In the genomic region with DNA sequence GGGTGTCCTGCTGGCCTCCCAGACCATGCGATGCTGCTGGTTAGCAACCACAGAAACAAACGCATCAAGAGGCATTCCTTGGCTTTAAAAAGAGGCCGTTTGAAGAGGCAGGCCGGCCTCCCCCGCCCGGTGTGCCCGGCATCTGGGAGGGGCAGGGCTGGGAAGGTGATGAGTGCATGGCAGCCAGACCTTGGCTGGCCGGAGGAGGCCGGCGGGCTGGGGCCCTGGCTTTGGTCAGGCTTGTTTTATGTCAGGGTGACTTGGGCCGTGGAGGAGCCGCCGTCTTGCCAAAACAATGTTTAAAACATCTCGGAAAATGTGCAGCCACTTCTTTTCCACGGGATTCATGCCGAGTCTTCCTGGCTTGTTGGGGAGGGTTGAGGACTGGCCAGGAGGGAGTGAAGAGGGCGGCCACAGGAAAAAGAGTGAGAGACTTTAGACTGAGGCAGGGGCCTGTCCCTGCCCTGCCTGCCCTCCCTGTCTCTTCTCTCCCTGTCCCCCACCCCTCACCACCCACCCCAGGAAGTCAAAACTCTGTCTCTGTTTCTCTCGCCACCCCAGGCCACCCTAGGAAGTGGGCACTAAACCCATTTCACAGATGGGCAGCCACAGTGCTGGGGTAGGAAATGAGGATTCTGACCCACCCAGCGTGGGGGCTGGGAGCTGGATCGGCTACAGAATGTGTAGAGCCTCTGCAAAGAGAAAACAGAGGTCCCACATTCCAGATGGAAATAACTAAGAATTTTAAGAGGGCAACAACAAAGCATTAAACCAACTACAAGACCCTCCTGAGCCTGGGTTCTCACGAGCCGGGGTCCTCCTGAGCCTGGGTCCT, we compare ENCODE assay signal across 20 cellular contexts.
DNase-seq lines count a peak whose midpoint lies in the region; ATAC-seq and TF ChIP-seq lines count a peak whose summit lies in the region.
"Had no signal": no experiment of that assay in that cellular context is flagged by ENCODE, and none has a peak within 500 bp of the region (broad histone marks: within the 10 kb centered on the region; RNA-seq: fewer than 3 reads in every experiment).

No MANE protein-coding gene starts in this region.

- H3K27ac Mint-ChIP-seq in nephron = peak overlapping the region in 2 of 3 experiments; percentile 42 to 59
- H3K27ac Mint-ChIP-seq in stimulated activated effector memory CD8-positive, alpha-beta T cell treated with anti-CD3 and anti-CD28 coated beads, Interleukin-12 subunit alpha, Interleukin-12 subunit beta, amount 100 ng/mL, for 72 hours = no peak overlapping the region
- H3K27ac Mint-ChIP-seq: activated naive CD4-positive, alpha-beta T cell treated with anti-CD3 and anti-CD28 coated beads for 36 hours; neural progenitor cell; stimulated activated naive B cell treated with anti-CD40 and anti-IgM and Interleukin-4, amounts not matched to agents 10 μg/mL and 1 μg/mL and 100 μg/mL, for 72 hours had no signal

- H3K9me3 Mint-ChIP-seq in nephron = no peaks in the 10 kb centered on the region
- H3K9me3 Mint-ChIP-seq in stimulated activated effector memory CD8-positive, alpha-beta T cell treated with anti-CD3 and anti-CD28 coated beads, Interleukin-12 subunit alpha, Interleukin-12 subunit beta, amount 100 ng/mL, for 72 hours = no peaks in the 10 kb centered on the region
- H3K9me3 Mint-ChIP-seq: activated naive CD4-positive, alpha-beta T cell treated with anti-CD3 and anti-CD28 coated beads for 36 hours; neural progenitor cell; stimulated activated naive B cell treated with anti-CD40 and anti-IgM and Interleukin-4, amounts not matched to agents 10 μg/mL and 1 μg/mL and 100 μg/mL, for 72 hours had no signal

- intact Hi-C loops in Panc1 (cut with micrococcal nuclease; ENCODE audit: unreplicated experiment) = no loop called here
- intact Hi-C loops in Right ventricle myocardium superior (cut with DNase I) = no loop called here

- POLR2A ChIA-PET in Panc1 (lab: Charles Lee) = no interaction called here

- BruUV-seq in Panc1 (replicated peaks; lab: Mats Ljungman, UMichigan) = no TSS peak

- no peak overlapping the region for H3K4me3 ChIP-seq in Panc1 (ENCODE audit: low read depth in 2 of 2, low read length in 2 of 2)
- no peak overlapping the region for H3K4me3 ChIP-seq in urinary bladder (ENCODE audit: low read depth, low read length)
- H3K4me3 ChIP-seq: BLaER1 treated with 17β-estradiol and CSF1 and Interleukin-3, amounts not matched to agents 10 nM and 100 nM; cardiac muscle cell; neural progenitor cell; skin epidermis had no signal

- H3K27ac ChIP-seq in Panc1 (ENCODE audit: low read length) (no peak overlapping the region), urinary bladder (ENCODE audit: low read depth) (peak overlapping the region; percentile 59)
- H3K27ac ChIP-seq: cardiac muscle cell, HL-60, neural progenitor cell, RWPE1 had no signal

- H3K36me3 Mint-ChIP-seq in nephron (ENCODE audit: low read depth) = no peaks in the 10 kb centered on the region
- no peaks in the 10 kb centered on the region for H3K36me3 Mint-ChIP-seq in stimulated activated effector memory CD8-positive, alpha-beta T cell treated with anti-CD3 and anti-CD28 coated beads, Interleukin-12 subunit alpha, Interleukin-12 subunit beta, amount 100 ng/mL, for 72 hours
- H3K36me3 Mint-ChIP-seq: neural progenitor cell; stimulated activated naive B cell treated with anti-CD40 and anti-IgM and Interleukin-4, amounts not matched to agents 10 μg/mL and 1 μg/mL and 100 μg/mL, for 72 hours had no signal

- ATAC-seq in Panc1 (peak; percentile 55; the same call in 1 of the 2 replicates), Right ventricle myocardium superior (ENCODE audit: poor library complexity) (peak; percentile 80)
- no peak for ATAC-seq in stimulated activated effector memory CD8-positive, alpha-beta T cell treated with anti-CD3 and anti-CD28 coated beads, Interleukin-12 subunit alpha, Interleukin-12 subunit beta, amount 100 ng/mL, for 72 hours
- ATAC-seq: left colon; stimulated activated naive B cell treated with anti-CD40 and anti-IgM and Interleukin-4, amounts not matched to agents 10 μg/mL and 1 μg/mL and 100 μg/mL, for 72 hours had no signal

- H3K27me3 Mint-ChIP-seq in nephron (ENCODE audit: low read depth) = no peaks in the 10 kb centered on the region
- H3K27me3 Mint-ChIP-seq: stimulated activated naive B cell treated with anti-CD40 and anti-IgM and Interleukin-4, amounts not matched to agents 10 μg/mL and 1 μg/mL and 100 μg/mL, for 72 hours had no signal

- DNase-seq in Panc1 (ENCODE audit: low read depth, low spot score) (no peak), Right ventricle myocardium superior (peak; percentile 74), NCI-H146 (lab: John Stamatoyannopoulos, UW) (no peak), NCI-H510A (lab: John Stamatoyannopoulos, UW) (no peak)
- DNase-seq in stimulated activated effector memory CD8-positive, alpha-beta T cell treated with anti-CD3 and anti-CD28 coated beads, Interleukin-12 subunit alpha, Interleukin-12 subunit beta, amount 100 ng/mL, for 72 hours (ENCODE audit: low spot score in 2 of 2) = no peak
- DNase-seq: activated CD4-positive, CD25-positive, alpha-beta regulatory T cell; activated naive CD4-positive, alpha-beta T cell treated with anti-CD3 and anti-CD28 coated beads for 36 hours; glutamatergic neuron; NCI-H187 treated with DMSO at 0.1 percent for 48 hours; NCI-H69; stimulated activated naive B cell treated with anti-CD40 and anti-IgM and Interleukin-4, amounts not matched to agents 10 μg/mL and 1 μg/mL and 100 μg/mL, for 72 hours had no signal

- H3K4me1 ChIP-seq in Panc1 (ENCODE audit: control insufficient read depth, insufficient read depth, low read length) (no peaks in the 10 kb centered on the region), urinary bladder (ENCODE audit: insufficient read depth) (no peaks in the 10 kb centered on the region)
- H3K4me1 ChIP-seq: neural progenitor cell had no signal

- H3K36me3 ChIP-seq in Panc1 (ENCODE audit: control insufficient read depth, insufficient read depth, low read length) (no peaks in the 10 kb centered on the region), urinary bladder (ENCODE audit: insufficient read depth) (no peaks in the 10 kb centered on the region)
- H3K36me3 ChIP-seq: BLaER1 treated with 17β-estradiol and CSF1 and Interleukin-3, amounts not matched to agents 10 nM and 100 nM; cardiac muscle cell; neural progenitor cell had no signal

- H3K9me3 ChIP-seq in Panc1 (ENCODE audit: control insufficient read depth, insufficient read depth, low read depth, low read length) = no peaks in the 10 kb centered on the region

- in situ Hi-C loops in Panc1 (cut with HindIII; ENCODE audit: low pct_unique_long_range_greater_than_20kb, low sequenced_read_pairs) = no loop called here

- no peak for TF ChIP-seq CTCF in Panc1 (IDR thresholded peaks at IDR 0.05)
- TF ChIP-seq CTCF in nephron (IDR thresholded peaks at IDR 0.05; ENCODE audit: unreplicated experiment in 3 of 3) = no peak

- H3K4me3 Mint-ChIP-seq in nephron = no peak overlapping the region
- H3K4me3 Mint-ChIP-seq in stimulated activated effector memory CD8-positive, alpha-beta T cell treated with anti-CD3 and anti-CD28 coated beads, Interleukin-12 subunit alpha, Interleukin-12 subunit beta, amount 100 ng/mL, for 72 hours = no peak overlapping the region
- H3K4me3 Mint-ChIP-seq: activated naive CD4-positive, alpha-beta T cell treated with anti-CD3 and anti-CD28 coated beads for 36 hours; neural progenitor cell; stimulated activated naive B cell treated with anti-CD40 and anti-IgM and Interleukin-4, amounts not matched to agents 10 μg/mL and 1 μg/mL and 100 μg/mL, for 72 hours had no signal

- CTCF ChIA-PET in Panc1 (lab: Charles Lee) = no interaction called here

- H3K4me1 Mint-ChIP-seq in nephron = peaks cover 20% of the 10 kb centered on the region
- no peaks in the 10 kb centered on the region for H3K4me1 Mint-ChIP-seq in stimulated activated effector memory CD8-positive, alpha-beta T cell treated with anti-CD3 and anti-CD28 coated beads, Interleukin-12 subunit alpha, Interleukin-12 subunit beta, amount 100 ng/mL, for 72 hours
- H3K4me1 Mint-ChIP-seq: neural progenitor cell had no signal

- H3K27me3 ChIP-seq in Panc1 (ENCODE audit: control insufficient read depth, insufficient read depth, low read length) = no peaks in the 10 kb centered on the region
- H3K27me3 ChIP-seq: BLaER1 treated with 17β-estradiol and CSF1 and Interleukin-3, amounts not matched to agents 10 nM and 100 nM; cardiac muscle cell; neural progenitor cell had no signal

- 31% methylated on average over 22 of the region's 22 CpGs for WGBS in urinary bladder
